Comparison of ENCODE assay signal across 12 cellular contexts in the genomic region with DNA sequence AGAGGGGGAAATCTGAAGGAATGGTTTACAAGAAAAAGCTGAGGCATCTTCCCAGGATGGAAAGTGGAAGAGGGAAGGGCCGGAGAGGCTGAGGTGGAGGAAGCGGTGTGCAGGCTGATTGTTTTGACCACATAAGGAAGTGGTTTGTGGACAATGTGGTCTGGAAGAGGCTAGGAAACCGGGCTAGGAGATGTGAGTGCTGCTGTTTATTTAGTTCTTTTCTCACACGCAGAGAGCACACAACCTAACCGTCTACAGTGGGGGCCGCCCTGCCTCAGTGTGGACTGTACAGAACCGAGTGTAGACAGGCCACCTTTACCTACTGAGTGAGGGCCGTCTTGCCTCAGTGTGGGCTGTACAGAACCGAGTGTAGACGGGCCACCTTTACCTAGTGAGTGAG.
DNase-seq lines count a peak whose midpoint lies in the region; ATAC-seq, FAIRE-seq and TF ChIP-seq lines count a peak whose summit lies in the region.
"Had no signal": no experiment of that assay in that cellular context is flagged by ENCODE, and none has a peak within 500 bp of the region (broad histone marks: within the 10 kb centered on the region; RNA-seq: fewer than 3 reads in every experiment).

No MANE protein-coding gene starts in this region.

- H3K27ac ChIP-seq in upper lobe of right lung: no peak overlapping the region
- H3K27ac ChIP-seq: cardiac muscle cell, thoracic aorta had no signal

- DNase-seq in activated T-cell treated with anti-CD3 and anti-CD28 coated beads, Interleukin-2, amount 50 U/mL, for 72 hours: peak in 1 of 2 donors; percentile 16
- DNase-seq in activated T-cell treated with anti-CD3 and anti-CD28 coated beads, Interleukin-2, amount 50 U/mL, for 1 hour: no peak
- DNase-seq in SKM-1 (lab: John Stamatoyannopoulos, UW; ENCODE audit: unreplicated experiment) (peak; percentile 10), choroid plexus epithelial cell (ENCODE audit: low read depth) (peak; percentile 94), upper lobe of right lung (no peak), GM12891 (ENCODE audit: insufficient read length, low spot score) (no peak), HUDEP-2 (lab: John Stamatoyannopoulos, UW; ENCODE audit: unreplicated experiment in 76 of 76) (no peak), cerebellar nuclear complex (lab: John Stamatoyannopoulos, UW) (no peak)
- DNase-seq: occipital lobe; stimulated activated CD4-positive, alpha-beta T cell treated with anti-CD3 and anti-CD28 coated beads, Interleukin-4, amount 100 ng/mL, for 4 hours had no signal

- H3K4me1 ChIP-seq in upper lobe of right lung: no peaks in the 10 kb centered on the region

- FAIRE-seq in GM12891 (lab: Jason Lieb, UNC): no peak

- peak overlapping the region; percentile 11 to 71 for H3K4me3 Mint-ChIP-seq in activated T-cell treated with anti-CD3 and anti-CD28 coated beads, Interleukin-2, amount 50 U/mL, for 72 hours

- no peak overlapping the region for H3K27ac Mint-ChIP-seq in activated T-cell treated with anti-CD3 and anti-CD28 coated beads, Interleukin-2, amount 50 U/mL, for 72 hours

- no peaks in the 10 kb centered on the region for H3K36me3 Mint-ChIP-seq in activated T-cell treated with anti-CD3 and anti-CD28 coated beads, Interleukin-2, amount 50 U/mL, for 72 hours (ENCODE audit: insufficient read depth in 2 of 2)

- H3K4me1 Mint-ChIP-seq in activated T-cell treated with anti-CD3 and anti-CD28 coated beads, Interleukin-2, amount 50 U/mL, for 72 hours (ENCODE audit: low read depth): peaks cover 14% of the 10 kb centered on the region

- H3K4me3 ChIP-seq in choroid plexus epithelial cell (ENCODE audit: low read depth, low read length) (no peak overlapping the region), upper lobe of right lung (no peak overlapping the region)
- H3K4me3 ChIP-seq: cardiac muscle cell, thoracic aorta had no signal

- ATAC-seq in activated T-cell treated with anti-CD3 and anti-CD28 coated beads, Interleukin-2, amount 50 U/mL, for 72 hours (replicated peaks in 1 of 2): peak; percentile 51 to 64
- peak; percentile 37 for ATAC-seq in upper lobe of right lung

- no peak for TF ChIP-seq CTCF in choroid plexus epithelial cell (conservative IDR thresholded peaks at IDR 0.05; ENCODE audit: low read depth, low read length)
- TF ChIP-seq CTCF in upper lobe of right lung (IDR thresholded peaks at IDR 0.05): no peak

- peaks cover 15% of the 10 kb centered on the region for H3K27me3 ChIP-seq in upper lobe of right lung
- H3K27me3 ChIP-seq: cardiac muscle cell had no signal

- H3K9me3 Mint-ChIP-seq in activated T-cell treated with anti-CD3 and anti-CD28 coated beads, Interleukin-2, amount 50 U/mL, for 72 hours: no peaks in the 10 kb centered on the region

- H3K36me3 ChIP-seq in upper lobe of right lung: no peaks in the 10 kb centered on the region
- H3K36me3 ChIP-seq: cardiac muscle cell, thoracic aorta had no signal

- no peaks in the 10 kb centered on the region for H3K9me3 ChIP-seq in upper lobe of right lung
- H3K9me3 ChIP-seq: thoracic aorta had no signal

- TF ChIP-seq POLR2A in GM12891 (IDR thresholded peaks at IDR 0.05; ENCODE audit: low read depth, low read length): no peak

- peaks cover 51% of the 10 kb centered on the region for H3K27me3 Mint-ChIP-seq in activated T-cell treated with anti-CD3 and anti-CD28 coated beads, Interleukin-2, amount 50 U/mL, for 72 hours (ENCODE audit: low read depth)

- intact Hi-C loops in upper lobe of right lung (cut with DNase I): no loop called here

TF ChIP-seq in GM12891, 5 proteins besides CTCF, POLR2A, EP300 and RAD21:
- TF ChIP-seq POLR2AphosphoS5 (IDR thresholded peaks at IDR 0.05; ENCODE audit: low read depth, low read length): no peak
- no peak for TF ChIP-seq POU2F2 (IDR thresholded peaks at IDR 0.05; ENCODE audit: low read depth, low read length)
- no peak for TF ChIP-seq SPI1 (IDR thresholded peaks at IDR 0.05; ENCODE audit: low read depth, low read length)
- TF ChIP-seq PAX5 (IDR thresholded peaks at IDR 0.05; ENCODE audit: insufficient read depth, low read length, severe bottlenecking): no peak
- TF ChIP-seq TAF1 (IDR thresholded peaks at IDR 0.05; ENCODE audit: low read depth, low read length): no peak

Comparison
In these comparisons a context has a peak if more than half of its experiments do, and no peak if none do; other contexts are left out.
1. DNase-seq: peak in SKM-1 (single experiment) and choroid plexus epithelial cell (single experiment); none in activated T-cell treated with anti-CD3 and anti-CD28 coated beads, Interleukin-2, amount 50 U/mL, for 1 hour (single experiment), upper lobe of right lung (single experiment), GM12891 (single experiment), HUDEP-2 (0 of 76) and cerebellar nuclear complex (0 of 2).